In genomic region chr13:73058432-73058740, GRCh38 we compare ENCODE assay signal across 8 cellular contexts. TPM values are rescaled to one million over a fixed set of nuclear protein-coding genes. Genes with fewer than 3 reads are reported as not detected.
DNase-seq lines count a peak whose midpoint lies in the region; ATAC-seq and TF ChIP-seq lines count a peak whose summit lies in the region.

No MANE protein-coding gene starts in this region.

- peak; percentile 43 for DNase-seq in Karpas-422
- DNase-seq in epithelial cell of prostate (ENCODE audit: low read depth, low spot score), result no peak
- no peak for DNase-seq in gastrocnemius medialis
- DNase-seq in NOMO-1 (lab: John Stamatoyannopoulos, UW; ENCODE audit: unreplicated experiment in 2 of 2), result no peak
- DNase-seq in germinal center (ENCODE audit: low spot score), result no peak
- no peak for DNase-seq in HK-2 (ENCODE audit: unreplicated experiment)

- in situ Hi-C loops in gastrocnemius medialis (cut with MboI; ENCODE audit: low sequenced_read_pairs in 4 of 4), result loop anchor here in 3 of 4 donors (25.0 kb wide), 2 partner anchors 246 to 654 kb away; no protein-coding TSS in a partner anchor

- no peaks in the 10 kb centered on the region for H4K20me1 ChIP-seq in DOHH2 (ENCODE audit: control insufficient read depth, insufficient read depth, low read depth, low read length)
- H4K20me1 ChIP-seq in Karpas-422 (ENCODE audit: insufficient read depth, low read depth, low read length), result no peaks in the 10 kb centered on the region

- H3F3A ChIP-seq in DOHH2 (ENCODE audit: control insufficient read depth, insufficient read depth), result no peaks in the 10 kb centered on the region

- H3K4me2 ChIP-seq in DOHH2 (ENCODE audit: low read length), result peak overlapping the region; percentile 94
- peak overlapping the region; percentile 70 for H3K4me2 ChIP-seq in Karpas-422 (ENCODE audit: low read depth, low read length, poor library complexity, severe bottlenecking)

- H2AFZ ChIP-seq in Karpas-422 (ENCODE audit: low read length), result peak overlapping the region; percentile 66

- TF ChIP-seq CTCF in DOHH2 (IDR thresholded peaks at IDR 0.05; ENCODE audit: low read depth, low read length, poor library complexity, severe bottlenecking), result no peak
- TF ChIP-seq CTCF in gastrocnemius medialis (IDR thresholded peaks at IDR 0.05 in 4 of 5, conservative IDR thresholded peaks at IDR 0.05 in 1 of 5), result no peak

- H3K27me3 ChIP-seq in DOHH2 (ENCODE audit: control insufficient read depth, low read length) (peaks cover 59% of the 10 kb centered on the region), Karpas-422 (ENCODE audit: low read length) (no peaks in the 10 kb centered on the region), gastrocnemius medialis (peaks cover 0 to 7% (median 0%) of the 10 kb centered on the region in 3 donors)

- H3K9ac ChIP-seq in Karpas-422 (ENCODE audit: low read length), result peak overlapping the region; percentile 44

- H3K27ac ChIP-seq in DOHH2 (ENCODE audit: low read depth, low read length), result no peak overlapping the region
- no peak overlapping the region for H3K27ac ChIP-seq in Karpas-422 (ENCODE audit: low read length)
- H3K27ac ChIP-seq in epithelial cell of prostate, result peak overlapping the region; percentile 96
- H3K27ac ChIP-seq in gastrocnemius medialis, result peak overlapping the region; percentile 90 to 94 (median 92)

- peaks cover 15% of the 10 kb centered on the region for H3K4me1 ChIP-seq in DOHH2 (ENCODE audit: control insufficient read depth, low read length)
- H3K4me1 ChIP-seq in Karpas-422 (ENCODE audit: low read length), result peaks cover 21% of the 10 kb centered on the region
- peaks cover 5 to 8% of the 10 kb centered on the region in 2 donors for H3K4me1 ChIP-seq in gastrocnemius medialis

- no peaks in the 10 kb centered on the region for H3K36me3 ChIP-seq in DOHH2 (ENCODE audit: control insufficient read depth, low read length)
- H3K36me3 ChIP-seq in Karpas-422 (ENCODE audit: insufficient read depth, low read length), result no peaks in the 10 kb centered on the region
- peaks cover 0 to 9% of the 10 kb centered on the region in 2 donors for H3K36me3 ChIP-seq in gastrocnemius medialis

- TF ChIP-seq POLR2A in gastrocnemius medialis (IDR thresholded peaks at IDR 0.05), result no peak

- no peaks in the 10 kb centered on the region for H3K9me3 ChIP-seq in DOHH2 (ENCODE audit: control insufficient read depth, insufficient read depth, low read length)
- no peaks in the 10 kb centered on the region for H3K9me3 ChIP-seq in Karpas-422 (ENCODE audit: low read length)
- H3K9me3 ChIP-seq in gastrocnemius medialis, result no peaks in the 10 kb centered on the region

- intact Hi-C loops in gastrocnemius medialis (cut with DNase I; ENCODE audit: low total_unique reads), result loop anchor here (2.0 to 10.0 kb wide), 5 partner anchors 136 to 1076 kb away; partner anchors contain the start of genes DIS3, KLF12 and PIBF1

- ATAC-seq in GM21526 (IDR thresholded peaks at IDR 0.05; ENCODE audit: low FRiP score, unreplicated experiment) (peak; percentile 16), gastrocnemius medialis (no peak)

- no peaks in the 10 kb centered on the region for H3K9me2 ChIP-seq in DOHH2 (replicated peaks; ENCODE audit: control insufficient read depth, low read length)
- H3K9me2 ChIP-seq in Karpas-422 (replicated peaks; ENCODE audit: insufficient read depth, low read length), result no peaks in the 10 kb centered on the region

- H3K79me2 ChIP-seq in DOHH2 (ENCODE audit: control insufficient read depth, low read length), result no peaks in the 10 kb centered on the region
- no peaks in the 10 kb centered on the region for H3K79me2 ChIP-seq in Karpas-422 (ENCODE audit: low read length)

- H3K4me3 ChIP-seq in DOHH2 (ENCODE audit: low read length) (peak overlapping the region; percentile 80), Karpas-422 (ENCODE audit: low read length) (peak overlapping the region; percentile 71), gastrocnemius medialis (peak overlapping the region; percentile 76 to 89 (median 84))

RNA-seq across cellular contexts. Expression of gene KLF5, which starts 0.4 kb away (rescaled TPM):
- total RNA-seq in Karpas-422 (2014; rRNA removed; shearing (Covaris generic); ENCODE audit: low replicate concordance), result 1.9 and 2.3 TPM in 2 replicates
- 10 to 100 TPM in 2 of 4 donors, 1 to 10 TPM in 2; 9.8 to 15.6 (median 10.9) TPM for total RNA-seq in gastrocnemius medialis

Comparison
In these comparisons a context has a peak if more than half of its experiments do, and no peak if none do; other contexts are left out.
1. H3K27ac ChIP-seq: peak in epithelial cell of prostate (single experiment) and gastrocnemius medialis (4 of 4); none in DOHH2 (single experiment) and Karpas-422 (single experiment).
2. Peak in every context shown above with its lines, with median percentiles within 50 percentile points of each other: H3K4me3 ChIP-seq.